In the genomic region with DNA sequence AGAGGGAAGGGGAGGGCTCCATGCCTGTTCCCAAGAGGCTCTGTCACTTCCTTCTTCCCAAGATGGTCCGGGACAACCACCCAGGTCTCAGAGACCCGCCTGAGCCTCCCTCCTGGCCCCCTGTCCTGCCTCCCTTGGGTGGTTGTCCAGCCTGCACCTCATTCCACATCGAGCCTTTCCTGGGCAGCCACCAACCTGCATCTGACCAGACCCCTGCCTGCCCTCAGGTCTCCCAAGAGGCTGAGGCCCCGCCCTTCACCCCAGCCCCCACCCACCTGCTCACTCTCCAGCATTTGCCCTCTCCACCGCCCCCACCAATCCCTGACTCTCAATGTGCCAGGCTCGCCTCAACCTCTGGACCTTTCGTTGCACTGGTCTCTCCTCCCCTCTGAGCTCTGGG, we compare ENCODE assay signal across 21 cellular contexts.
DNase-seq lines count a peak whose midpoint lies in the region; ATAC-seq, FAIRE-seq and TF ChIP-seq lines count a peak whose summit lies in the region.
"Had no signal": no experiment of that assay in that cellular context is flagged by ENCODE, and none has a peak within 500 bp of the region (broad histone marks: within the 10 kb centered on the region; RNA-seq: fewer than 3 reads in every experiment).

No MANE protein-coding gene starts in this region.

- ATAC-seq in GM21786 (IDR thresholded peaks at IDR 0.05; ENCODE audit: unreplicated experiment), result no peak
- ATAC-seq: GM12878 had no signal

- H3K27me3 ChIP-seq in SJCRH30 (no peaks in the 10 kb centered on the region), spleen (replicated peaks in 1 of 7) (no peaks in the 10 kb centered on the region)
- H3K27me3 ChIP-seq: BE2C; BLaER1 treated with 17β-estradiol and CSF1 and Interleukin-3, amounts not matched to agents 10 nM and 100 nM had no signal

- intact Hi-C loops in kidney (cut with DNase I), result no loop called here
- intact Hi-C loops in spleen (cut with DNase I; ENCODE audit: low total_unique reads), result no loop called here

- FAIRE-seq in kidney (lab: Jason Lieb, UNC), result no peak
- FAIRE-seq: A204.1, D721Med, GM12878, GM18507, H1 had no signal

- in situ Hi-C loops in GM13977 (cut with MboI; ENCODE audit: low pct_unique_long_range_greater_than_20kb, low sequenced_read_pairs, unreplicated experiment), result no loop called here

- H3K36me3 ChIP-seq in SJCRH30 (no peaks in the 10 kb centered on the region), kidney (ENCODE audit: control insufficient read depth in 1 of 2, insufficient read depth in 2 of 2, low read length in 2 of 2) (no peaks in the 10 kb centered on the region), spleen (no peaks in the 10 kb centered on the region)
- H3K36me3 ChIP-seq: BE2C; BLaER1 treated with 17β-estradiol and CSF1 and Interleukin-3, amounts not matched to agents 10 nM and 100 nM had no signal

- TF ChIP-seq POLR2A in spleen (IDR thresholded peaks at IDR 0.05), result no peak

- H3K27ac ChIP-seq in SJCRH30 (peak overlapping the region; percentile 77; the same call in 1 of the 2 replicates), kidney (ENCODE audit: low read depth in 2 of 2, low read length in 2 of 2) (no peak overlapping the region), spleen (no peak overlapping the region)
- H3K27ac ChIP-seq: BLaER1 treated with 17β-estradiol and CSF1 and Interleukin-3, amounts not matched to agents 10 nM and 100 nM had no signal

- H3K9ac ChIP-seq in kidney (ENCODE audit: low read length in 2 of 2), result no peak overlapping the region
- H3K9ac ChIP-seq: BLaER1 treated with 17β-estradiol and CSF1 and Interleukin-3, amounts not matched to agents 10 nM and 100 nM had no signal

- TF ChIP-seq CTCF in kidney (IDR thresholded peaks at IDR 0.05; ENCODE audit: borderline replicate concordance, extremely low read depth, insufficient read depth) (no peak), spleen (IDR thresholded peaks at IDR 0.05 in 8 of 11, conservative IDR thresholded peaks at IDR 0.05 in 3 of 11) (no peak), GM13977 (IDR thresholded peaks at IDR 0.05; ENCODE audit: extremely low read depth, insufficient read depth, missing control alignments) (no peak)

- no peak for DNase-seq in SJCRH30
- DNase-seq in kidney, result peak; percentile 41
- peak; percentile 41 for DNase-seq in spleen
- DNase-seq in GM13977 (ENCODE audit: low spot score), result no peak
- no peak for DNase-seq in GOT3 (lab: John Stamatoyannopoulos, UW)
- DNase-seq: BE2C; CD4-positive, alpha-beta T cell; CD8-positive, alpha-beta memory T cell; DMS 273 treated with DMSO at 0.1 percent for 48 hours; DMS79; EL; GDM1; H7; HCEC 1CT had no signal

- H3K4me1 ChIP-seq in SJCRH30 (peaks cover 36% of the 10 kb centered on the region), kidney (ENCODE audit: control insufficient read depth in 1 of 2, insufficient read depth in 1 of 2, low read depth in 1 of 2, low read length in 2 of 2) (peaks cover 3 to 11% of the 10 kb centered on the region in 2 donors), spleen (peaks cover 0 to 6% (median 0%) of the 10 kb centered on the region in 6 donors)
- H3K4me1 ChIP-seq: BE2C had no signal

- WGBS in spleen, 5 donors, result 87 to 94% (median 89%) methylated on average over 7 of the region's 7 CpGs

- H3K9me3 ChIP-seq in SJCRH30 (replicated peaks) (no peaks in the 10 kb centered on the region), kidney (ENCODE audit: control insufficient read depth in 1 of 2, low read length in 2 of 2) (no peaks in the 10 kb centered on the region), spleen (no peaks in the 10 kb centered on the region)
- H3K9me3 ChIP-seq: BE2C; BLaER1 treated with 17β-estradiol and CSF1 and Interleukin-3, amounts not matched to agents 10 nM and 100 nM had no signal

- no peak overlapping the region for H3K4me3 ChIP-seq in SJCRH30
- H3K4me3 ChIP-seq in kidney (ENCODE audit: low read length in 2 of 2), result no peak overlapping the region
- no peak overlapping the region for H3K4me3 ChIP-seq in spleen
- H3K4me3 ChIP-seq: BLaER1 treated with 17β-estradiol and CSF1 and Interleukin-3, amounts not matched to agents 10 nM and 100 nM; GM12878 had no signal

Comparison
In these comparisons a context has a peak if more than half of its experiments do, and no peak if none do; other contexts are left out.
1. DNase-seq: peak in kidney (single experiment) and spleen (single experiment); none in SJCRH30 (0 of 2), GM13977 (single experiment) and GOT3 (single experiment).